Comparison of ENCODE assay signal across 8 cellular contexts in the genomic region with DNA sequence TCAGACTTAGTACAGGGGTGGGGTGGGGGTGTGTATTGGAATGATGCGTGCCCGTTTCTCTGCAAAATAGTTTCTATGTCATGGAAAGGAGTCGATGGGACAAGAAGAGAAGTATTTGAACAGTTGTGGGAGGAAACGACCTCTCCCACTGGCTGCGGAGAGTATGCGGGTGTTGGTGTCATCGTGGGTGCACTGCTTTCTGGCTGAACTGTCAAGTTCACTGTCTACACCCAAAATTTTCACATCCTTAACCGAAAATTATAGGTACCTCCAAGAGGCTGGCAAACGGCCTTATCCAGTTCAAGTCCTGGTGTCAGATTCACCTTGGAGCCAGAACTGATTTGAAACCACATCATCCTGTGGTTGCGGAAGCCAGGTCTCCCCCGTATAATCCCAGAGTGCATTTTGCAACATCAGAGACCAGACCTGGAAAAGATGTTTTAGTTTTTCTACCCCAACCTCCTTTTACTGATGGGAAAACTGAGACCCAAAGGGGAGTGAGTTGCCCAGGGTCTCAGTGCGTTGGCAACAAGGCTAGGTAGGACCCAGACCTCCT. TPM values are rescaled to one million over a fixed set of nuclear protein-coding genes. Genes with fewer than 3 reads are reported as not detected.
DNase-seq lines count a peak whose midpoint lies in the region; ATAC-seq and TF ChIP-seq lines count a peak whose summit lies in the region.

No MANE protein-coding gene starts in this region.

- no peaks in the 10 kb centered on the region for H3K27me3 Mint-ChIP-seq in activated CD8-positive, alpha-beta T cell treated with anti-CD3 and anti-CD28 coated beads for 36 hours

- CTCF ChIA-PET in activated CD8-positive, alpha-beta T cell treated with anti-CD3 and anti-CD28 coated beads for 36 hours (lab: Charles Lee) = interaction anchor here (1.0 to 1.4 kb wide), 3 partner anchors 121 to 193 kb away, joined by 3 to 7 read pairs (median 3); no protein-coding TSS in a partner anchor

- H3K4me3 ChIP-seq in iPS DF 6.9 (ENCODE audit: low read length) = peak overlapping the region; percentile 2; the same call in 1 of the 2 replicates

- peak overlapping the region; percentile 96 for H3K4me3 Mint-ChIP-seq in activated CD8-positive, alpha-beta T cell treated with anti-CD3 and anti-CD28 coated beads for 36 hours

- peak overlapping the region; percentile 100 for H3K27ac Mint-ChIP-seq in activated CD8-positive, alpha-beta T cell treated with anti-CD3 and anti-CD28 coated beads for 36 hours

- no peaks in the 10 kb centered on the region for H3K9me3 ChIP-seq in iPS DF 6.9 (ENCODE audit: control insufficient read depth, insufficient read depth, low read length)

- H3K27me3 ChIP-seq in iPS DF 6.9 (ENCODE audit: control insufficient read depth, insufficient read depth, low read length) = no peaks in the 10 kb centered on the region

- H3K36me3 Mint-ChIP-seq in activated CD8-positive, alpha-beta T cell treated with anti-CD3 and anti-CD28 coated beads for 36 hours (ENCODE audit: low read depth) = peaks cover 43% of the 10 kb centered on the region

- POLR2A ChIA-PET in activated CD8-positive, alpha-beta T cell treated with anti-CD3 and anti-CD28 coated beads for 36 hours (lab: Charles Lee) = interaction anchor here (0.7 to 4.5 kb wide), 2 partner anchors 11 to 140 kb away, joined by 3 to 63 read pairs; partner anchors contain the start of gene TNKS1BP1

- whole genome bisulfite sequencing in iPS DF 6.9 (ENCODE audit: insufficient coverage, insufficient read length) = no CpG with 5 or more reads among the region's 12 CpGs

- no peaks in the 10 kb centered on the region for H3K9me3 Mint-ChIP-seq in activated CD8-positive, alpha-beta T cell treated with anti-CD3 and anti-CD28 coated beads for 36 hours

- peaks cover 16% of the 10 kb centered on the region for H3K36me3 ChIP-seq in iPS DF 6.9 (ENCODE audit: control insufficient read depth, insufficient read depth, low read length)

- H3K27ac ChIP-seq in iPS DF 6.9 (ENCODE audit: low read length) = no peak overlapping the region

- intact Hi-C loops in activated CD8-positive, alpha-beta T cell treated with anti-CD3 and anti-CD28 coated beads for 36 hours (cut with micrococcal nuclease) = no loop called here

- H3K4me1 ChIP-seq in iPS DF 6.9 (ENCODE audit: control insufficient read depth, insufficient read depth, low read length) = peaks cover 1% of the 10 kb centered on the region; the same call in 1 of the 2 replicates

- DNase-seq in activated naive CD4-positive, alpha-beta T cell treated with Interleukin-2 at 50 U/mL for 16 hours = peak; percentile 34
- no peak for DNase-seq in activated naive CD4-positive, alpha-beta T cell treated with anti-CD3 and anti-CD28 coated beads, Interleukin-2, amount 50 U/mL, for 16 hours
- DNase-seq in activated CD8-positive, alpha-beta T cell treated with anti-CD3 and anti-CD28 coated beads for 36 hours = peak; percentile 55
- DNase-seq in iPS DF 6.9 (ENCODE audit: low read depth, low spot score) (no peak), mesenteric fat pad (ENCODE audit: low spot score) (no peak), anterior cingulate cortex (lab: John Stamatoyannopoulos, UW) (no peak)
- no peak for DNase-seq in stimulated activated naive CD8-positive, alpha-beta T cell treated with anti-CD3 and anti-CD28 coated beads, Interleukin-15, Interleukin-2, amounts not matched to agents 100 U/mL and 50 U/mL, for 24 hours

- TF ChIP-seq CTCF in activated CD8-positive, alpha-beta T cell treated with anti-CD3 and anti-CD28 coated beads for 36 hours (IDR thresholded peaks at IDR 0.05) = no peak

- ATAC-seq in activated CD8-positive, alpha-beta T cell treated with anti-CD3 and anti-CD28 coated beads for 36 hours = peak; percentile 34
- ATAC-seq in stimulated activated naive CD8-positive, alpha-beta T cell treated with anti-CD3 and anti-CD28 coated beads, Interleukin-15, Interleukin-2, amounts not matched to agents 100 U/mL and 50 U/mL, for 24 hours = peak; percentile 3
- ATAC-seq in HG03095 (IDR thresholded peaks at IDR 0.05; ENCODE audit: unreplicated experiment) = no peak

- peaks cover 41% of the 10 kb centered on the region for H3K4me1 Mint-ChIP-seq in activated CD8-positive, alpha-beta T cell treated with anti-CD3 and anti-CD28 coated beads for 36 hours (ENCODE audit: low read depth)

RNA-seq across cellular contexts. Expression of gene SSRP1, which starts 0.5 kb away (rescaled TPM):
- total RNA-seq in activated CD8-positive, alpha-beta T cell treated with anti-CD3 and anti-CD28 coated beads for 36 hours = 100 to 1,000 TPM; 284 to 290 TPM
- 54.0 TPM for total RNA-seq in mesenteric fat pad

RNA-seq across cellular contexts. Expression of gene P2RX3, which starts 2.0 kb away (rescaled TPM):
- not detected for total RNA-seq in activated CD8-positive, alpha-beta T cell treated with anti-CD3 and anti-CD28 coated beads for 36 hours
- total RNA-seq in mesenteric fat pad = not detected

RNA-seq across cellular contexts. Expression of gene TNKS1BP1, which starts 11.4 kb away (rescaled TPM):
- total RNA-seq in activated CD8-positive, alpha-beta T cell treated with anti-CD3 and anti-CD28 coated beads for 36 hours = 10 to 100 TPM; 18.4 to 23.2 TPM
- total RNA-seq in mesenteric fat pad = 236 TPM

RNA-seq across cellular contexts. Expression of gene PRG3, which starts 44.8 kb away (rescaled TPM):
- not detected for total RNA-seq in activated CD8-positive, alpha-beta T cell treated with anti-CD3 and anti-CD28 coated beads for 36 hours
- not detected for total RNA-seq in mesenteric fat pad

RNA-seq across cellular contexts. Expression of gene PRG2, which starts 54.3 kb away (rescaled TPM):
- total RNA-seq in activated CD8-positive, alpha-beta T cell treated with anti-CD3 and anti-CD28 coated beads for 36 hours = 1 to 10 TPM in 1 of 2 experiments, under 1 TPM in 1; 0.43 to 2.3 TPM
- total RNA-seq in mesenteric fat pad = 0.45 TPM

Comparison
In these comparisons a context has a peak if more than half of its experiments do, and no peak if none do; other contexts are left out.
1. DNase-seq: peak in activated naive CD4-positive, alpha-beta T cell treated with Interleukin-2 at 50 U/mL for 16 hours (single experiment) and activated CD8-positive, alpha-beta T cell treated with anti-CD3 and anti-CD28 coated beads for 36 hours (single experiment); none in activated naive CD4-positive, alpha-beta T cell treated with anti-CD3 and anti-CD28 coated beads, Interleukin-2, amount 50 U/mL, for 16 hours (single experiment), iPS DF 6.9 (single experiment), stimulated activated naive CD8-positive, alpha-beta T cell treated with anti-CD3 and anti-CD28 coated beads, Interleukin-15, Interleukin-2, amounts not matched to agents 100 U/mL and 50 U/mL, for 24 hours (single experiment), mesenteric fat pad (single experiment) and anterior cingulate cortex (0 of 58).